8 cellular contexts compared by ENCODE assay signal in the genomic region with DNA sequence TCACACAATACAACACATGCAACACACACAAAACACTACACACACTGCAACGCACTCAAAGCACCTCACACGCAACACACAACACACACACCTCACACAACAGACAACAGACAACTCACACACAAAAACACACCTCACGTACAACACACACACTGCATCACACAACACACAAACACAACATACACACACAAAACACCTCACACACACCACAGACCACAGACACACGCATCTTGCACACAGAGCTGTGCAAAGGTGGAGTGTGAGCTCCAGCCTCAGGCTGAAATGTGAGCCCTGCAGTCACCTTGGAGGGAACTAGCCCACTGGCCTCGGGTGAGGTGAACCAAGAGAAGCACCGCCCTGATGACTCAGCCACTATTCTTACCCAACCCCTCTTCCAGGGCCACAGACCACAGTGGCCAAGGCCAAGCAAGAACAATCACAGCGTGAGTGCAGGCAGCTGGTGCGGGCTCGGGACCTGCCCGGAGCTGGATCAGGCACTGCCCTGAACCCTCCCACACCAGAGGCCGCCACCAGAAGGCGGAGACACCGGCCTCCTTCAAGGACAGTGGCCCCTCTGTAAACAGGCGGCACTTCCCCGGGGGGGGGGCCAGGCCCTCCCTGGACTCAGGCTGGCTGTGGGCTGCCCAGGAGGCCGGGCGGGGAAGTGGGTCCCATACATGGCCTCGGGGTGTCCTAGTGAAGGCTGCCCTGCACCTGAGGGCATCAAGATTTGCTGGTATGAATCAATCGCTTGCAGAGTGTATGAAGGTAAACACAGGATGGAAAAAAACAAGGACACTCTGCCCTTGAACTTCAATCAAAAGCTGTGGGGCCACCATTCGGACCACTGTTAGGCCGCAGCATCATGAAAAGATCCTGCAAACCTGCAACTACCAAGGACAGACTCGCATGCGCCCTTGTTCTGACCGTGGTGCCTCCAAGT.
DNase-seq lines count a peak whose midpoint lies in the region; ATAC-seq and TF ChIP-seq lines count a peak whose summit lies in the region.
"Had no signal": no experiment of that assay in that cellular context is flagged by ENCODE, and none has a peak within 500 bp of the region (broad histone marks: within the 10 kb centered on the region; RNA-seq: fewer than 3 reads in every experiment).

No MANE protein-coding gene starts in this region.

- CTCF ChIA-PET in GM10248 (lab: Yijun Ruan, JAX), result interaction anchor here (1.2 kb wide), 1 partner anchor 209 kb away, joined by 3 read pairs; no protein-coding TSS in a partner anchor

- H3K27ac Mint-ChIP-seq in nephron, result peak overlapping the region in 2 of 3 experiments; percentile 9 to 30
- H3K27ac Mint-ChIP-seq: activated naive CD8-positive, alpha-beta T cell had no signal

- no peaks in the 10 kb centered on the region for H3K36me3 ChIP-seq in esophagus squamous epithelium

- H3K4me1 Mint-ChIP-seq in nephron, result peaks cover 20% of the 10 kb centered on the region

- H3K27me3 Mint-ChIP-seq in nephron (ENCODE audit: low read depth), result no peaks in the 10 kb centered on the region

- TF ChIP-seq POLR2A in esophagus squamous epithelium (IDR thresholded peaks at IDR 0.05), result peak in 1 of 4 donors; percentile 26

- ATAC-seq in GM21390 (IDR thresholded peaks at IDR 0.05; ENCODE audit: unreplicated experiment) (peak; percentile 91), HG03521 (IDR thresholded peaks at IDR 0.05; ENCODE audit: unreplicated experiment) (peak; percentile 75)

- H3K36me3 Mint-ChIP-seq in nephron (ENCODE audit: low read depth), result no peaks in the 10 kb centered on the region
- H3K36me3 Mint-ChIP-seq: activated naive CD8-positive, alpha-beta T cell had no signal

- 50 to 70% methylated on average over 1 to 14 of the region's 24 CpGs for WGBS in esophagus squamous epithelium, 2 donors

- intact Hi-C loops in esophagus squamous epithelium (cut with DNase I), result no loop called here

- POLR2A ChIA-PET in GM10248 (lab: Yijun Ruan, JAX), result no interaction called here

- no peaks in the 10 kb centered on the region for H3K9me3 ChIP-seq in esophagus squamous epithelium

- H3K4me3 ChIP-seq in esophagus squamous epithelium, result no peak overlapping the region

- peak; percentile 8 for TF ChIP-seq CTCF in GM10248 (IDR thresholded peaks at IDR 0.05; ENCODE audit: control extremely low read depth, extremely low read depth, low read depth, missing control alignments)
- no peak for TF ChIP-seq CTCF in esophagus squamous epithelium (IDR thresholded peaks at IDR 0.05)
- no peak for TF ChIP-seq CTCF in nephron (IDR thresholded peaks at IDR 0.05; ENCODE audit: unreplicated experiment in 3 of 3)

- DNase-seq in GM10248 (ENCODE audit: extremely low spot score) (peak; percentile 83), SHP77 treated with DMSO at 0.1 percent for 48 hours (lab: John Stamatoyannopoulos, UW) (peak; percentile 85), esophagus squamous epithelium (lab: John Stamatoyannopoulos, UW) (peak; percentile 38), cerebellar nuclear complex (lab: John Stamatoyannopoulos, UW) (no peak)

- peaks cover 7 to 37% (median 14%) of the 10 kb centered on the region in 3 donors for H3K4me1 ChIP-seq in esophagus squamous epithelium

- no peaks in the 10 kb centered on the region for H3K9me3 Mint-ChIP-seq in nephron

- H3K27me3 ChIP-seq in esophagus squamous epithelium, result no peaks in the 10 kb centered on the region

- peak overlapping the region in 3 of 4 donors; percentile 16 to 70 (median 26) for H3K27ac ChIP-seq in esophagus squamous epithelium

- no peak overlapping the region for H3K4me3 Mint-ChIP-seq in nephron
- H3K4me3 Mint-ChIP-seq: activated naive CD8-positive, alpha-beta T cell had no signal

Comparison
In these comparisons a context has a peak if more than half of its experiments do, and no peak if none do; other contexts are left out.
1. DNase-seq: peak in GM10248 (single experiment), SHP77 treated with DMSO at 0.1 percent for 48 hours (single experiment) and esophagus squamous epithelium (single experiment); none in cerebellar nuclear complex (0 of 2).